8 cellular contexts compared by ENCODE assay signal in genomic region chr6:152982768-152983636, GRCh38. TPM values are rescaled to one million over a fixed set of nuclear protein-coding genes. Genes with fewer than 3 reads are reported as not detected.
DNase-seq lines count a peak whose midpoint lies in the region; ATAC-seq, FAIRE-seq and TF ChIP-seq lines count a peak whose summit lies in the region.

TSS of gene FBXO5 (minus strand) at chr6:152983041. CDS start at chr6:152982959, 82 bp downstream.

- TF ChIP-seq CTCF in chondrocyte (IDR thresholded peaks at IDR 0.05) (peak; percentile 10), kidney (IDR thresholded peaks at IDR 0.05; ENCODE audit: borderline replicate concordance, extremely low read depth, insufficient read depth) (no peak)

- no peaks in the 10 kb centered on the region for H3K36me3 ChIP-seq in kidney (ENCODE audit: control insufficient read depth in 1 of 2, insufficient read depth in 2 of 2, low read length in 2 of 2)

- TF ChIP-seq POLR2A in GM19193 (IDR thresholded peaks at IDR 0.05; ENCODE audit: extremely low read depth, insufficient read depth, insufficient read length) = peak; percentile 80

- H3K9ac ChIP-seq in kidney (ENCODE audit: low read length in 2 of 2) = peak within 1 kb of the TSS; percentile 83 to 89

- no peaks in the 10 kb centered on the region for H3K9me3 Mint-ChIP-seq in chondrocyte (ENCODE audit: low read depth)

- peak; percentile 84 for ATAC-seq in HG03439 (IDR thresholded peaks at IDR 0.05; ENCODE audit: unreplicated experiment)

- peak within 1 kb of the TSS; percentile 98 for H3K4me3 Mint-ChIP-seq in chondrocyte (ENCODE audit: unreplicated experiment)

- FAIRE-seq in kidney (lab: Jason Lieb, UNC) = peak; percentile 75

- DNase-seq in AML-193 (lab: John Stamatoyannopoulos, UW) = peak; percentile 98
- DNase-seq in NCI-H510A treated with DMSO at 0.1 percent for 48 hours (lab: John Stamatoyannopoulos, UW) = peak; percentile 89
- peak; percentile 90 to 95 for DNase-seq in activated CD4-positive, alpha-beta T cell treated with anti-CD3 and anti-CD28 coated beads for 24 hours (ENCODE audit: low read depth in 2 of 2)
- DNase-seq in chondrocyte (ENCODE audit: low spot score) = peak; percentile 99
- DNase-seq in kidney = peak; percentile 99
- peak; percentile 97 for DNase-seq in stimulated activated CD4-positive, alpha-beta T cell treated with anti-CD3 and anti-CD28 coated beads, Interleukin-15, amount 100 ng/mL, for 24 hours

- H3K4me3 ChIP-seq in kidney (ENCODE audit: low read length in 2 of 2) = peak within 1 kb of the TSS; percentile 87 to 99

- no peaks in the 10 kb centered on the region for H3K9me3 ChIP-seq in kidney (ENCODE audit: control insufficient read depth in 1 of 2, low read length in 2 of 2)

- peak within 1 kb of the TSS; percentile 95 to 98 for H3K27ac ChIP-seq in kidney (ENCODE audit: low read depth in 2 of 2, low read length in 2 of 2)

- H3K27me3 Mint-ChIP-seq in chondrocyte (ENCODE audit: low read depth) = no peaks in the 10 kb centered on the region

- no peaks in the 10 kb centered on the region for H3K36me3 Mint-ChIP-seq in chondrocyte (ENCODE audit: low read depth)

- H3K27ac Mint-ChIP-seq in chondrocyte (ENCODE audit: unreplicated experiment) = peak within 1 kb of the TSS; percentile 99

- peaks cover 6 to 12% of the 10 kb centered on the region in 2 donors for H3K4me1 ChIP-seq in kidney (ENCODE audit: control insufficient read depth in 1 of 2, insufficient read depth in 1 of 2, low read depth in 1 of 2, low read length in 2 of 2)

- peaks cover 49% of the 10 kb centered on the region for H3K4me1 Mint-ChIP-seq in chondrocyte (ENCODE audit: low read depth)

- intact Hi-C loops in kidney (cut with DNase I) = no loop called here

RNA-seq across cellular contexts. Expression of gene FBXO5, which starts in this region (rescaled TPM):
- total RNA-seq in chondrocyte (6.8 to 10.8 TPM (median 7.3 TPM) in 3 replicates), kidney (4.5 TPM)
- polyA plus RNA-seq in kidney (ENCODE audit: insufficient read depth, low read depth, low replicate concordance) = 1.8 TPM

Comparison
In these comparisons a context has a peak if more than half of its experiments do, and no peak if none do; other contexts are left out.
1. Peak in every context shown above with its lines: DNase-seq, ATAC-seq, H3K4me3 ChIP-seq and H3K27ac ChIP-seq.